Comparison of ENCODE assay signal across 1 cellular context in genomic region chr4:109739547-109739946, GRCh38.
TF ChIP-seq lines count a peak whose summit lies in the region.

No MANE protein-coding gene starts in this region.

TF ChIP-seq in K562, 482 proteins besides CTCF, POLR2A, EP300 and RAD21:
- 0 out of 2 replicates have a peak, but pooled peaks have one; percentile 28 for TF ChIP-seq SMAD4 (CRISPR knock-in tag; conservative IDR thresholded peaks at IDR 0.05)
- no peak for TF ChIP-seq CBX2 (IDR thresholded peaks at IDR 0.05; ENCODE audit: insufficient read depth, low read length, poor library complexity, severe bottlenecking)
- TF ChIP-seq KDM5B (IDR thresholded peaks at IDR 0.05; ENCODE audit: insufficient replicate concordance, low read depth, low read length) = no peak
- no peak for TF ChIP-seq ZNF311 (CRISPR knock-in tag; IDR thresholded peaks at IDR 0.05)
- TF ChIP-seq DPF2 (IDR thresholded peaks at IDR 0.05) = 0 out of 2 replicates have a peak, but pooled peaks have one; percentile 15
- TF ChIP-seq JUND (IDR thresholded peaks at IDR 0.05; ENCODE audit: borderline replicate concordance, low read depth, low read length) = no peak
- TF ChIP-seq JUND (tag; IDR thresholded peaks at IDR 0.05; ENCODE audit: borderline replicate concordance, low read depth, low read length) = peak; percentile 26; the same call in 1 of the 3 replicates
- 0 out of 2 replicates have a peak, but pooled peaks have one; percentile 22 for TF ChIP-seq ATF3 (IDR thresholded peaks at IDR 0.05)
- TF ChIP-seq ATF3 (CRISPR knock-in tag; conservative IDR thresholded peaks at IDR 0.05) = no peak
- peak; percentile 97 for TF ChIP-seq KDM1A (IDR thresholded peaks at IDR 0.05)
- no peak for TF ChIP-seq YY1 (IDR thresholded peaks at IDR 0.05; ENCODE audit: borderline replicate concordance in 1 of 3, control insufficient read depth in 1 of 3, extremely low read depth in 1 of 3, insufficient read depth in 3 of 3, insufficient read length in 1 of 3, insufficient replicate concordance in 2 of 3, low read depth in 1 of 3, low read length in 2 of 3)
- TF ChIP-seq MGA (IDR thresholded peaks at IDR 0.05) = no peak
- no peak for TF ChIP-seq GATAD2A (IDR thresholded peaks at IDR 0.05)
- no peak for TF ChIP-seq EHMT2 (IDR thresholded peaks at IDR 0.05)
- TF ChIP-seq ZFP36 (IDR thresholded peaks at IDR 0.05; ENCODE audit: low read depth, low read length, partially characterized antibody) = no peak
- TF ChIP-seq ZNF41 (CRISPR knock-in tag; conservative IDR thresholded peaks at IDR 0.05) = no peak
- no peak for TF ChIP-seq ATF6 (CRISPR knock-in tag; IDR thresholded peaks at IDR 0.05)
- TF ChIP-seq PPARD (CRISPR knock-in tag; IDR thresholded peaks at IDR 0.05) = no peak
- TF ChIP-seq HDAC8 (tag; IDR thresholded peaks at IDR 0.05) = no peak
- TF ChIP-seq NONO (IDR thresholded peaks at IDR 0.05; ENCODE audit: low read depth in 2 of 2, low read length in 1 of 2) = no peak
- TF ChIP-seq CBX3 (IDR thresholded peaks at IDR 0.05; ENCODE audit: borderline replicate concordance in 1 of 2, low read length in 2 of 2) = no peak
- peak in 1 of 2 experiments; percentile 91; a peak in 3 of 4 replicates for TF ChIP-seq RCOR1 (IDR thresholded peaks at IDR 0.05; ENCODE audit: borderline replicate concordance in 1 of 2, low read depth in 2 of 2, low read length in 2 of 2)
- no peak for TF ChIP-seq RBBP5 (IDR thresholded peaks at IDR 0.05; ENCODE audit: borderline replicate concordance, insufficient read depth, low read length, poor library complexity, severe bottlenecking)
- TF ChIP-seq FOSL1 (tag; conservative IDR thresholded peaks at IDR 0.05) = peak; percentile 31; the same call in 1 of the 2 replicates
- TF ChIP-seq HMBOX1 (IDR thresholded peaks at IDR 0.05) = peak; percentile 49; the same call in 1 of the 2 replicates
- peak in 1 of 2 experiments; percentile 83; a peak in 2 of 4 replicates for TF ChIP-seq HDAC1 (IDR thresholded peaks at IDR 0.05)
- no peak for TF ChIP-seq LCOR (CRISPR knock-in tag; IDR thresholded peaks at IDR 0.05)
